Comparison of ENCODE assay signal across 11 cellular contexts in genomic region chr1:70382682-70383081, GRCh38. TPM values are rescaled to one million over a fixed set of nuclear protein-coding genes. Genes with fewer than 3 reads are reported as not detected.
A peak's percentile ranks its signal among the peaks of the same experiment; 100 is the strongest.
DNase-seq lines count a peak whose midpoint lies in the region; ATAC-seq lines count a peak whose summit lies in the region.
"Had no signal": no experiment of that assay in that cellular context is flagged by ENCODE, and none has a peak within 500 bp of the region (broad histone marks: within the 10 kb centered on the region; RNA-seq: fewer than 3 reads in every experiment).

No MANE protein-coding gene starts in this region.

- H3K36me3 ChIP-seq in H7 (replicated peaks; ENCODE audit: control insufficient read depth, insufficient read depth, low read length): no peaks in the 10 kb centered on the region
- H3K36me3 ChIP-seq: uterus had no signal

- no peak overlapping the region for H3K4me3 ChIP-seq in H7 (ENCODE audit: insufficient read depth, low read depth, low read length)
- H3K4me3 ChIP-seq: GM23248, uterus had no signal

- ATAC-seq in GM19328 (IDR thresholded peaks at IDR 0.05; ENCODE audit: unreplicated experiment) (peak; percentile 87), HG02642 (IDR thresholded peaks at IDR 0.05; ENCODE audit: poor library complexity, unreplicated experiment) (peak; percentile 75), HG03469 (IDR thresholded peaks at IDR 0.05; ENCODE audit: unreplicated experiment) (peak; percentile 90)
- peak; percentile 45 to 55 for ATAC-seq in stimulated activated naive B cell treated with anti-CD40 and anti-IgM and Interleukin-4, amounts not matched to agents 10 μg/mL and 1 μg/mL and 100 μg/mL, for 72 hours (replicated peaks)
- ATAC-seq: T-cell had no signal

- H3K4me3 Mint-ChIP-seq in stimulated activated naive B cell treated with anti-CD40 and anti-IgM and Interleukin-4, amounts not matched to agents 10 μg/mL and 1 μg/mL and 100 μg/mL, for 72 hours: no peak overlapping the region
- H3K4me3 Mint-ChIP-seq: T-cell had no signal

- no peaks in the 10 kb centered on the region for H3K36me3 Mint-ChIP-seq in stimulated activated naive B cell treated with anti-CD40 and anti-IgM and Interleukin-4, amounts not matched to agents 10 μg/mL and 1 μg/mL and 100 μg/mL, for 72 hours
- H3K36me3 Mint-ChIP-seq: T-cell had no signal

- H3K27me3 Mint-ChIP-seq in stimulated activated naive B cell treated with anti-CD40 and anti-IgM and Interleukin-4, amounts not matched to agents 10 μg/mL and 1 μg/mL and 100 μg/mL, for 72 hours: no peaks in the 10 kb centered on the region

- no peaks in the 10 kb centered on the region for H3K27me3 ChIP-seq in H7 (ENCODE audit: control insufficient read depth, insufficient read depth, low read length)
- H3K27me3 ChIP-seq: uterus had no signal

- no peak for DNase-seq in stimulated activated naive B cell treated with anti-CD40 and anti-IgM and Interleukin-4, amounts not matched to agents 10 μg/mL and 1 μg/mL and 100 μg/mL, for 72 hours
- DNase-seq in H7: no peak
- no peak for DNase-seq in activated CD4-positive, alpha-beta T cell treated with anti-CD3 and anti-CD28 coated beads for 4 hours
- no peak for DNase-seq in T-helper 2 cell
- DNase-seq: DND-41, GM23248, T-cell, uterus had no signal

- peaks cover 3 to 6% of the 10 kb centered on the region in 2 donors for H3K4me1 Mint-ChIP-seq in stimulated activated naive B cell treated with anti-CD40 and anti-IgM and Interleukin-4, amounts not matched to agents 10 μg/mL and 1 μg/mL and 100 μg/mL, for 72 hours
- H3K4me1 Mint-ChIP-seq: T-cell had no signal

- H3K9me3 Mint-ChIP-seq in stimulated activated naive B cell treated with anti-CD40 and anti-IgM and Interleukin-4, amounts not matched to agents 10 μg/mL and 1 μg/mL and 100 μg/mL, for 72 hours: no peaks in the 10 kb centered on the region
- H3K9me3 Mint-ChIP-seq: T-cell had no signal

- no peak overlapping the region for H3K27ac Mint-ChIP-seq in stimulated activated naive B cell treated with anti-CD40 and anti-IgM and Interleukin-4, amounts not matched to agents 10 μg/mL and 1 μg/mL and 100 μg/mL, for 72 hours
- H3K27ac Mint-ChIP-seq: T-cell had no signal

RNA-seq across cellular contexts. Expression of gene ANKRD13C, which starts 28.2 kb away (rescaled TPM):
- 34.4 and 54.2 TPM in 2 replicates for total RNA-seq in H7 (2014; rRNA removed; shearing (Covaris generic))

RNA-seq across cellular contexts. Expression of gene CTH, which starts 28.4 kb away (rescaled TPM):
- total RNA-seq in H7 (2014; rRNA removed; shearing (Covaris generic)): 33.5 and 35.9 TPM in 2 replicates
